Comparison of ENCODE assay signal across 26 cellular contexts in genomic region chr11:2663915-2664314, GRCh38. TPM values are rescaled to one million over a fixed set of nuclear protein-coding genes. Genes with fewer than 3 reads are reported as not detected.
DNase-seq lines count a peak whose midpoint lies in the region; ATAC-seq and TF ChIP-seq lines count a peak whose summit lies in the region.
"Had no signal": no experiment of that assay in that cellular context is flagged by ENCODE, and none has a peak within 500 bp of the region (broad histone marks: within the 10 kb centered on the region; RNA-seq: fewer than 3 reads in every experiment).

No MANE protein-coding gene starts in this region.

- no peak overlapping the region for H3K4me3 ChIP-seq in adrenal gland
- H3K4me3 ChIP-seq in coronary artery, result no peak overlapping the region
- H3K4me3 ChIP-seq: GM12878, HAP-1 had no signal

- H3K4me1 Mint-ChIP-seq in activated naive CD8-positive, alpha-beta T cell treated with anti-CD3 and anti-CD28 coated beads, Interleukin-2, amount 10 ng/mL, durations not matched to agents 7 days and 5 days, result peaks cover 2% of the 10 kb centered on the region
- peaks cover 2% of the 10 kb centered on the region for H3K4me1 Mint-ChIP-seq in activated naive CD8-positive, alpha-beta T cell treated with anti-CD3 and anti-CD28 coated beads for 36 hours
- peaks cover 5% of the 10 kb centered on the region for H3K4me1 Mint-ChIP-seq in progenitor cell of endocrine pancreas (ENCODE audit: low read depth)
- no peaks in the 10 kb centered on the region for H3K4me1 Mint-ChIP-seq in activated CD4-positive, alpha-beta T cell treated with anti-CD3 and anti-CD28 coated beads, Interleukin-2, amount 10 ng/mL, durations not matched to agents 7 days and 5 days
- no peaks in the 10 kb centered on the region for H3K4me1 Mint-ChIP-seq in activated T-helper 2 cell treated with anti-CD3 and anti-CD28 coated beads, Interferon-gamma antibody, Interleukin-2, Interleukin-4, amounts not matched to agents 10 μg/mL and 5 μg/mL and 100 μg/mL, durations not matched to agents 14 hours and 24 hours and 36 hours (ENCODE audit: low read depth)
- H3K4me1 Mint-ChIP-seq: B cell had no signal

- H3K27me3 Mint-ChIP-seq in activated naive CD8-positive, alpha-beta T cell treated with anti-CD3 and anti-CD28 coated beads, Interleukin-2, amount 10 ng/mL, durations not matched to agents 7 days and 5 days, result no peaks in the 10 kb centered on the region
- H3K27me3 Mint-ChIP-seq in activated naive CD8-positive, alpha-beta T cell treated with anti-CD3 and anti-CD28 coated beads for 36 hours, result no peaks in the 10 kb centered on the region
- no peaks in the 10 kb centered on the region for H3K27me3 Mint-ChIP-seq in progenitor cell of endocrine pancreas
- H3K27me3 Mint-ChIP-seq in activated CD4-positive, alpha-beta T cell treated with anti-CD3 and anti-CD28 coated beads, Interleukin-2, amount 10 ng/mL, durations not matched to agents 7 days and 5 days, result no peaks in the 10 kb centered on the region
- no peaks in the 10 kb centered on the region for H3K27me3 Mint-ChIP-seq in activated T-helper 2 cell treated with anti-CD3 and anti-CD28 coated beads, Interferon-gamma antibody, Interleukin-2, Interleukin-4, amounts not matched to agents 10 μg/mL and 5 μg/mL and 100 μg/mL, durations not matched to agents 14 hours and 24 hours and 36 hours (ENCODE audit: low read depth)
- H3K27me3 Mint-ChIP-seq: B cell had no signal

- no peak for TF ChIP-seq CTCF in adrenal gland (IDR thresholded peaks at IDR 0.05)
- no peak for TF ChIP-seq CTCF in coronary artery (IDR thresholded peaks at IDR 0.05)
- no peak for TF ChIP-seq CTCF in progenitor cell of endocrine pancreas (IDR thresholded peaks at IDR 0.05; ENCODE audit: unreplicated experiment)

- POLR2A ChIA-PET in activated naive CD8-positive, alpha-beta T cell treated with anti-CD3 and anti-CD28 coated beads, Interleukin-2, amount 10 ng/mL, durations not matched to agents 7 days and 5 days (lab: Charles Lee), result no interaction called here
- POLR2A ChIA-PET in activated CD4-positive, alpha-beta T cell treated with anti-CD3 and anti-CD28 coated beads, Interleukin-2, amount 10 ng/mL, durations not matched to agents 7 days and 5 days (lab: Charles Lee), result no interaction called here

- no peaks in the 10 kb centered on the region for H3K27me3 ChIP-seq in adrenal gland

- peaks cover 10% of the 10 kb centered on the region for H3K9me3 Mint-ChIP-seq in activated naive CD8-positive, alpha-beta T cell treated with anti-CD3 and anti-CD28 coated beads, Interleukin-2, amount 10 ng/mL, durations not matched to agents 7 days and 5 days
- H3K9me3 Mint-ChIP-seq in activated naive CD8-positive, alpha-beta T cell treated with anti-CD3 and anti-CD28 coated beads for 36 hours, result peaks cover 11% of the 10 kb centered on the region
- peaks cover 23% of the 10 kb centered on the region for H3K9me3 Mint-ChIP-seq in progenitor cell of endocrine pancreas (ENCODE audit: low read depth)
- H3K9me3 Mint-ChIP-seq in activated CD4-positive, alpha-beta T cell treated with anti-CD3 and anti-CD28 coated beads, Interleukin-2, amount 10 ng/mL, durations not matched to agents 7 days and 5 days, result peaks cover 17% of the 10 kb centered on the region
- peaks cover 22% of the 10 kb centered on the region for H3K9me3 Mint-ChIP-seq in activated T-helper 2 cell treated with anti-CD3 and anti-CD28 coated beads, Interferon-gamma antibody, Interleukin-2, Interleukin-4, amounts not matched to agents 10 μg/mL and 5 μg/mL and 100 μg/mL, durations not matched to agents 14 hours and 24 hours and 36 hours

- no peak for TF ChIP-seq POLR2A in adrenal gland (IDR thresholded peaks at IDR 0.05)

- intact Hi-C loops in adrenal gland (cut with DNase I), result no loop called here
- intact Hi-C loops in activated T-helper 2 cell treated with anti-CD3 and anti-CD28 coated beads, Interferon-gamma antibody, Interleukin-2, Interleukin-4, amounts not matched to agents 10 μg/mL and 5 μg/mL and 100 μg/mL, durations not matched to agents 14 hours and 24 hours and 36 hours (cut with micrococcal nuclease), result no loop called here

- peaks cover 19% of the 10 kb centered on the region for H3K36me3 Mint-ChIP-seq in activated naive CD8-positive, alpha-beta T cell treated with anti-CD3 and anti-CD28 coated beads, Interleukin-2, amount 10 ng/mL, durations not matched to agents 7 days and 5 days
- peaks cover 19% of the 10 kb centered on the region for H3K36me3 Mint-ChIP-seq in activated naive CD8-positive, alpha-beta T cell treated with anti-CD3 and anti-CD28 coated beads for 36 hours
- peaks cover 46% of the 10 kb centered on the region for H3K36me3 Mint-ChIP-seq in progenitor cell of endocrine pancreas (ENCODE audit: insufficient read depth)
- peaks cover 22% of the 10 kb centered on the region for H3K36me3 Mint-ChIP-seq in activated CD4-positive, alpha-beta T cell treated with anti-CD3 and anti-CD28 coated beads, Interleukin-2, amount 10 ng/mL, durations not matched to agents 7 days and 5 days (ENCODE audit: low read depth)
- H3K36me3 Mint-ChIP-seq in activated T-helper 2 cell treated with anti-CD3 and anti-CD28 coated beads, Interferon-gamma antibody, Interleukin-2, Interleukin-4, amounts not matched to agents 10 μg/mL and 5 μg/mL and 100 μg/mL, durations not matched to agents 14 hours and 24 hours and 36 hours (ENCODE audit: low read depth), result peaks cover 2% of the 10 kb centered on the region

- peak overlapping the region; percentile 45 for H3K27ac Mint-ChIP-seq in activated naive CD8-positive, alpha-beta T cell treated with anti-CD3 and anti-CD28 coated beads, Interleukin-2, amount 10 ng/mL, durations not matched to agents 7 days and 5 days
- H3K27ac Mint-ChIP-seq in activated naive CD8-positive, alpha-beta T cell treated with anti-CD3 and anti-CD28 coated beads for 36 hours, result no peak overlapping the region
- H3K27ac Mint-ChIP-seq in progenitor cell of endocrine pancreas, result peak overlapping the region; percentile 76
- no peak overlapping the region for H3K27ac Mint-ChIP-seq in activated CD4-positive, alpha-beta T cell treated with anti-CD3 and anti-CD28 coated beads, Interleukin-2, amount 10 ng/mL, durations not matched to agents 7 days and 5 days
- no peak overlapping the region for H3K27ac Mint-ChIP-seq in activated T-helper 2 cell treated with anti-CD3 and anti-CD28 coated beads, Interferon-gamma antibody, Interleukin-2, Interleukin-4, amounts not matched to agents 10 μg/mL and 5 μg/mL and 100 μg/mL, durations not matched to agents 14 hours and 24 hours and 36 hours
- H3K27ac Mint-ChIP-seq: B cell; CD8-positive, alpha-beta T cell; HFFc6 had no signal

- CTCF ChIA-PET in activated CD4-positive, alpha-beta T cell treated with anti-CD3 and anti-CD28 coated beads, Interleukin-2, amount 10 ng/mL, durations not matched to agents 7 days and 5 days (lab: Charles Lee), result no interaction called here

- H3K36me3 ChIP-seq in adrenal gland (replicated peaks in 1 of 2), result peaks cover 0 to 8% of the 10 kb centered on the region in 2 donors
- H3K36me3 ChIP-seq: HAP-1 had no signal

- no peak for ATAC-seq in activated naive CD8-positive, alpha-beta T cell treated with anti-CD3 and anti-CD28 coated beads, Interleukin-2, amount 10 ng/mL, durations not matched to agents 7 days and 5 days (ENCODE audit: low read depth)
- ATAC-seq: CD8-positive, alpha-beta T cell; GM12878; PC-3 had no signal

- H3K27ac ChIP-seq in adrenal gland, result peak overlapping the region in 3 of 5 donors; percentile 41 to 85 (median 81)
- no peak overlapping the region for H3K27ac ChIP-seq in coronary artery
- H3K27ac ChIP-seq: C4-2B, HL-60 had no signal

- H3K9me3 ChIP-seq in adrenal gland (replicated peaks in 1 of 3), result no peaks in the 10 kb centered on the region
- H3K9me3 ChIP-seq: HAP-1 had no signal

- no peak overlapping the region for H3K4me3 Mint-ChIP-seq in activated naive CD8-positive, alpha-beta T cell treated with anti-CD3 and anti-CD28 coated beads, Interleukin-2, amount 10 ng/mL, durations not matched to agents 7 days and 5 days
- H3K4me3 Mint-ChIP-seq in activated naive CD8-positive, alpha-beta T cell treated with anti-CD3 and anti-CD28 coated beads for 36 hours, result no peak overlapping the region
- H3K4me3 Mint-ChIP-seq in progenitor cell of endocrine pancreas (ENCODE audit: low read depth), result no peak overlapping the region
- H3K4me3 Mint-ChIP-seq in activated CD4-positive, alpha-beta T cell treated with anti-CD3 and anti-CD28 coated beads, Interleukin-2, amount 10 ng/mL, durations not matched to agents 7 days and 5 days, result no peak overlapping the region
- H3K4me3 Mint-ChIP-seq in activated T-helper 2 cell treated with anti-CD3 and anti-CD28 coated beads, Interferon-gamma antibody, Interleukin-2, Interleukin-4, amounts not matched to agents 10 μg/mL and 5 μg/mL and 100 μg/mL, durations not matched to agents 14 hours and 24 hours and 36 hours (ENCODE audit: low read depth), result no peak overlapping the region
- H3K4me3 Mint-ChIP-seq: B cell; CD8-positive, alpha-beta T cell; HFFc6 had no signal

- no peak for DNase-seq in activated naive CD8-positive, alpha-beta T cell treated with anti-CD3 and anti-CD28 coated beads, Interleukin-2, amount 10 ng/mL, durations not matched to agents 7 days and 5 days
- no peak for DNase-seq in activated naive CD8-positive, alpha-beta T cell treated with anti-CD3 and anti-CD28 coated beads for 36 hours
- DNase-seq in adrenal gland, result peak in 4 of 7 donors; percentile 51 to 57 (median 54)
- DNase-seq in coronary artery (ENCODE audit: low spot score), result peak; percentile 52
- DNase-seq in progenitor cell of endocrine pancreas (ENCODE audit: low spot score, unreplicated experiment), result no peak
- DNase-seq in activated CD8-positive, alpha-beta memory T cell treated with anti-CD3 and anti-CD28 coated beads, Interleukin-2, amount 50 U/mL, for 48 hours, result no peak
- no peak for DNase-seq in activated CD4-positive, alpha-beta T cell treated with anti-CD3 and anti-CD28 coated beads, Interleukin-2, amount 10 ng/mL, durations not matched to agents 7 days and 5 days
- DNase-seq in activated T-helper 2 cell treated with anti-CD3 and anti-CD28 coated beads, Interferon-gamma antibody, Interleukin-2, Interleukin-4, amounts not matched to agents 10 μg/mL and 5 μg/mL and 100 μg/mL, durations not matched to agents 14 hours and 24 hours and 36 hours (ENCODE audit: low spot score), result no peak
- DNase-seq: Caco-2; GOT3; HFFc6; NCI-H1048; NCI-H1417; NCI-H1694; NCI-H2029 treated with DMSO at 0.1 percent for 48 hours; NCI-H446 treated with DMSO at 0.1 percent for 48 hours; NCI-H526; NCI-H82; NK-92 treated with Interleukin-12 subunit alpha and Interleukin-12 subunit beta, amount 100 ng/mL, for 24 hours; PC-3 had no signal

- H3K4me1 ChIP-seq in adrenal gland (replicated peaks in 1 of 2), result peaks cover 0 to 39% of the 10 kb centered on the region in 2 donors
- H3K4me1 ChIP-seq: Caco-2, HAP-1 had no signal

RNA-seq across cellular contexts. Expression of gene KCNQ1OT1, which starts 35.9 kb away (rescaled TPM):
- under 1 TPM; 0.28 to 0.34 TPM for total RNA-seq in activated naive CD8-positive, alpha-beta T cell treated with anti-CD3 and anti-CD28 coated beads, Interleukin-2, amount 10 ng/mL, durations not matched to agents 7 days and 5 days
- total RNA-seq in activated naive CD8-positive, alpha-beta T cell treated with anti-CD3 and anti-CD28 coated beads for 36 hours, result under 1 TPM; 0.12 to 0.14 TPM
- total RNA-seq in adrenal gland (1 to 10 TPM in 4 of 8 donors, under 1 TPM in 4; 0.55 to 3.6 (median 1.4) TPM), progenitor cell of endocrine pancreas (18.0 and 18.7 TPM in 2 replicates)
- 1 to 10 TPM in 1 of 3 donors, under 1 TPM in 2; 0.15 to 1.4 (median 0.17) TPM for polyA plus RNA-seq in adrenal gland
- under 1 TPM; 0.19 to 0.22 TPM for total RNA-seq in activated CD4-positive, alpha-beta T cell treated with anti-CD3 and anti-CD28 coated beads, Interleukin-2, amount 10 ng/mL, durations not matched to agents 7 days and 5 days
- 0.68 and 0.74 TPM in 2 replicates for total RNA-seq in activated T-helper 2 cell treated with anti-CD3 and anti-CD28 coated beads, Interferon-gamma antibody, Interleukin-2, Interleukin-4, amounts not matched to agents 10 μg/mL and 5 μg/mL and 100 μg/mL, durations not matched to agents 14 hours and 24 hours and 36 hours

Comparison
In these comparisons a context has a peak if more than half of its experiments do, and no peak if none do; other contexts are left out.
1. H3K27ac Mint-ChIP-seq: peak in activated naive CD8-positive, alpha-beta T cell treated with anti-CD3 and anti-CD28 coated beads, Interleukin-2, amount 10 ng/mL, durations not matched to agents 7 days and 5 days (single experiment) and progenitor cell of endocrine pancreas (single experiment); none in activated naive CD8-positive, alpha-beta T cell treated with anti-CD3 and anti-CD28 coated beads for 36 hours (single experiment), activated CD4-positive, alpha-beta T cell treated with anti-CD3 and anti-CD28 coated beads, Interleukin-2, amount 10 ng/mL, durations not matched to agents 7 days and 5 days (single experiment) and activated T-helper 2 cell treated with anti-CD3 and anti-CD28 coated beads, Interferon-gamma antibody, Interleukin-2, Interleukin-4, amounts not matched to agents 10 μg/mL and 5 μg/mL and 100 μg/mL, durations not matched to agents 14 hours and 24 hours and 36 hours (single experiment).
2. DNase-seq: peak in adrenal gland (4 of 7) and coronary artery (single experiment); none in activated naive CD8-positive, alpha-beta T cell treated with anti-CD3 and anti-CD28 coated beads, Interleukin-2, amount 10 ng/mL, durations not matched to agents 7 days and 5 days (single experiment), activated naive CD8-positive, alpha-beta T cell treated with anti-CD3 and anti-CD28 coated beads for 36 hours (single experiment), progenitor cell of endocrine pancreas (single experiment), activated CD8-positive, alpha-beta memory T cell treated with anti-CD3 and anti-CD28 coated beads, Interleukin-2, amount 50 U/mL, for 48 hours (single experiment), activated CD4-positive, alpha-beta T cell treated with anti-CD3 and anti-CD28 coated beads, Interleukin-2, amount 10 ng/mL, durations not matched to agents 7 days and 5 days (single experiment) and activated T-helper 2 cell treated with anti-CD3 and anti-CD28 coated beads, Interferon-gamma antibody, Interleukin-2, Interleukin-4, amounts not matched to agents 10 μg/mL and 5 μg/mL and 100 μg/mL, durations not matched to agents 14 hours and 24 hours and 36 hours (single experiment).
3. H3K27ac ChIP-seq: peak in adrenal gland (3 of 5); none in coronary artery (0 of 2).